In genomic region chr10:101285093-101285463, GRCh38 we compare ENCODE assay signal across 2 cellular contexts.
A peak's percentile ranks its signal among the peaks of the same experiment; 100 is the strongest.
TF ChIP-seq lines count a peak whose summit lies in the region.

No MANE protein-coding gene starts in this region.

TF ChIP-seq in GM23338, 12 proteins besides CTCF, POLR2A, EP300 and RAD21 (continued from another document):
- TF ChIP-seq ZNF462 (CRISPR knock-in tag; IDR thresholded peaks at IDR 0.05) (no peak), ZNF331 (CRISPR knock-in tag; IDR thresholded peaks at IDR 0.05; ENCODE audit: low read depth) (no peak)

TF ChIP-seq in K562, 482 proteins besides CTCF, POLR2A, EP300 and RAD21:
- TF ChIP-seq ZNF263 (CRISPR knock-in tag; IDR thresholded peaks at IDR 0.05; ENCODE audit: borderline replicate concordance) = 0 out of 2 replicates have a peak, but pooled peaks have one; percentile 35
- no peak for TF ChIP-seq ZBED1 (IDR thresholded peaks at IDR 0.05)
